In the genomic region with DNA sequence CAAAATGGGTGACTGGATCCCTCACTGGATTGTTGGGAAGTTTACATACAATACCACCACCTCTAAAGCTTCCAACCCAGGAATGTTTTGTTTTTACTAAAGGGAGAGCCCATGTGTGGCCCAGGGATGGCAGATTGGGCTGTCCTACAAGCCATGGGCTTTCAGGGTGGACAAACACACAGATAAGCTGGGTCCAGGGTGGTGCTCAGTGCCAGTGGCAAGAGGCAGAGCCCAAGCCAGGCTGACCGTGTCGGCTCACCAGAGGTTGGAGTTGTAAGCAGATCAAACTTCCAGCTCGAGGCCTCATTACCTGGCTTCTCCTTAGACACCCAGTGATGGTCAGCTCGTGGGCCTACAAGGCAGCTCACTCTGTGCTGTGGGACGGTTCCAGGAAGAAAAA, we compare ENCODE assay signal across 33 cellular contexts. TPM values are rescaled to one million over a fixed set of nuclear protein-coding genes. Genes with fewer than 3 reads are reported as not detected.
DNase-seq lines count a peak whose midpoint lies in the region; ATAC-seq and TF ChIP-seq lines count a peak whose summit lies in the region.
"Had no signal": no experiment of that assay in that cellular context is flagged by ENCODE, and none has a peak within 500 bp of the region (broad histone marks: within the 10 kb centered on the region; RNA-seq: fewer than 3 reads in every experiment).

No MANE protein-coding gene starts in this region.

- H3K4me2 ChIP-seq in neuronal stem cell (ENCODE audit: insufficient read depth, low read length, poor library complexity, severe bottlenecking) (no peak overlapping the region), osteoblast (ENCODE audit: insufficient read depth, low read length) (no peak overlapping the region)
- H3K4me2 ChIP-seq: A549; BLaER1; BLaER1 treated with 17β-estradiol and CSF1 and Interleukin-3, amounts not matched to agents 10 nM and 100 nM had no signal

- no peak overlapping the region for H3K4me3 ChIP-seq in neuronal stem cell (ENCODE audit: low read length in 2 of 2)
- no peak overlapping the region for H3K4me3 ChIP-seq in osteoblast (ENCODE audit: insufficient read depth, low read length)
- no peak overlapping the region for H3K4me3 ChIP-seq in MG63
- H3K4me3 ChIP-seq in left lung, result no peak overlapping the region
- H3K4me3 ChIP-seq: A549; BLaER1; BLaER1 treated with 17β-estradiol and CSF1 and Interleukin-3, amounts not matched to agents 10 nM and 100 nM had no signal

- H3K36me3 ChIP-seq in neuronal stem cell (replicated peaks in 1 of 2; ENCODE audit: control insufficient read depth in 2 of 2, insufficient read depth in 2 of 2, low read length in 2 of 2) (no peaks in the 10 kb centered on the region), osteoblast (ENCODE audit: insufficient read depth, low read length) (no peaks in the 10 kb centered on the region), MG63 (no peaks in the 10 kb centered on the region), left lung (no peaks in the 10 kb centered on the region)
- H3K36me3 ChIP-seq: BE2C; BLaER1; BLaER1 treated with 17β-estradiol and CSF1 and Interleukin-3, amounts not matched to agents 10 nM and 100 nM had no signal

- peaks cover 0 to 3% of the 10 kb centered on the region in 2 donors for H3K27me3 Mint-ChIP-seq in natural killer cell treated with Interleukin-12 subunit alpha and Interleukin-12 subunit beta and Interleukin-15 and Interleukin-18, amount 100 ng/mL, for 72 hours
- H3K27me3 Mint-ChIP-seq in natural killer cell (ENCODE audit: low read depth in 2 of 2), result no peaks in the 10 kb centered on the region
- H3K27me3 Mint-ChIP-seq: CD4-positive, alpha-beta memory T cell; CD4-positive, alpha-beta T cell; CD4-positive, CD25-positive, alpha-beta regulatory T cell had no signal

- peak overlapping the region; percentile 34 for H3K23ac ChIP-seq in neuronal stem cell (ENCODE audit: low read depth, low read length, poor library complexity)

- H3K18ac ChIP-seq in neuronal stem cell (ENCODE audit: low read length), result no peak overlapping the region

- H2BK5ac ChIP-seq in neuronal stem cell (ENCODE audit: low read length), result no peak overlapping the region

- H3K4me1 ChIP-seq in neuronal stem cell (ENCODE audit: control insufficient read depth in 2 of 2, insufficient read depth in 1 of 2, low read depth in 1 of 2, low read length in 2 of 2) (no peaks in the 10 kb centered on the region), osteoblast (ENCODE audit: insufficient read depth, low read length) (no peaks in the 10 kb centered on the region), left lung (no peaks in the 10 kb centered on the region)
- H3K4me1 ChIP-seq: A549, BE2C, Caco-2 had no signal

- H3K36me3 Mint-ChIP-seq in natural killer cell treated with Interleukin-12 subunit alpha and Interleukin-12 subunit beta and Interleukin-15 and Interleukin-18, amount 100 ng/mL, for 72 hours, result no peaks in the 10 kb centered on the region
- no peaks in the 10 kb centered on the region for H3K36me3 Mint-ChIP-seq in natural killer cell
- H3K36me3 Mint-ChIP-seq: CD14-positive monocyte; CD4-positive, alpha-beta memory T cell; CD4-positive, CD25-positive, alpha-beta regulatory T cell; CD8-positive, alpha-beta memory T cell; CD8-positive, alpha-beta T cell had no signal

- H3K79me2 ChIP-seq in osteoblast (ENCODE audit: insufficient read depth, low read length), result no peaks in the 10 kb centered on the region

- intact Hi-C loops in natural killer cell (cut with micrococcal nuclease), result no loop called here
- intact Hi-C loops in left lung (cut with DNase I), result no loop called here

- no peak overlapping the region for H2AFZ ChIP-seq in neuronal stem cell (ENCODE audit: low read length)
- no peak overlapping the region for H2AFZ ChIP-seq in osteoblast (ENCODE audit: low read length)

- peaks cover 0 to 7% (median 0%) of the 10 kb centered on the region in 3 experiments for H3K27me3 ChIP-seq in neuronal stem cell (ENCODE audit: control insufficient read depth in 3 of 3, insufficient read depth in 3 of 3, low read depth in 1 of 3, low read length in 3 of 3)
- H3K27me3 ChIP-seq in osteoblast (ENCODE audit: insufficient read depth, low read length), result peaks cover 11% of the 10 kb centered on the region
- H3K27me3 ChIP-seq in MG63, result no peaks in the 10 kb centered on the region
- no peaks in the 10 kb centered on the region for H3K27me3 ChIP-seq in left lung
- H3K27me3 ChIP-seq: BE2C; BLaER1; BLaER1 treated with 17β-estradiol and CSF1 and Interleukin-3, amounts not matched to agents 10 nM and 100 nM had no signal

- H3K27ac Mint-ChIP-seq in natural killer cell treated with Interleukin-12 subunit alpha and Interleukin-12 subunit beta and Interleukin-15 and Interleukin-18, amount 100 ng/mL, for 72 hours, result no peak overlapping the region
- H3K27ac Mint-ChIP-seq in natural killer cell, result no peak overlapping the region
- H3K27ac Mint-ChIP-seq: B cell; CD4-positive, alpha-beta memory T cell; CD4-positive, alpha-beta T cell; CD8-positive, alpha-beta memory T cell; CD8-positive, alpha-beta T cell had no signal

- H3K79me1 ChIP-seq in neuronal stem cell (ENCODE audit: low read depth, low read length), result no peaks in the 10 kb centered on the region

- no peak for ATAC-seq in natural killer cell treated with Interleukin-12 subunit alpha and Interleukin-12 subunit beta and Interleukin-15 and Interleukin-18, amount 100 ng/mL, for 72 hours
- ATAC-seq in natural killer cell, result no peak
- ATAC-seq in left lung, result no peak
- ATAC-seq: A549; CD8-positive, alpha-beta T cell had no signal

- H3K4me1 Mint-ChIP-seq in natural killer cell treated with Interleukin-12 subunit alpha and Interleukin-12 subunit beta and Interleukin-15 and Interleukin-18, amount 100 ng/mL, for 72 hours (ENCODE audit: low read depth in 2 of 2), result no peaks in the 10 kb centered on the region
- H3K4me1 Mint-ChIP-seq in natural killer cell, result peaks cover 0 to 8% of the 10 kb centered on the region in 2 donors
- H3K4me1 Mint-ChIP-seq: B cell; CD14-positive monocyte; CD4-positive, alpha-beta memory T cell; CD4-positive, CD25-positive, alpha-beta regulatory T cell; CD8-positive, alpha-beta memory T cell had no signal

- DNase-seq in natural killer cell treated with Interleukin-12 subunit alpha and Interleukin-12 subunit beta and Interleukin-15 and Interleukin-18, amount 100 ng/mL, for 72 hours (ENCODE audit: low spot score), result peak; percentile 55
- DNase-seq in natural killer cell, result no peak
- no peak for DNase-seq in neuronal stem cell (ENCODE audit: low spot score)
- peak; percentile 50 for DNase-seq in osteoblast (ENCODE audit: insufficient read length, low spot score, missing footprints)
- no peak for DNase-seq in MG63
- no peak for DNase-seq in left lung
- DNase-seq: 8988T; ACHN; AML-193; BE2C; C1 segment of cervical spinal cord; Caco-2; Calu3; CD4-positive, alpha-beta memory T cell; CD4-positive, alpha-beta T cell; CD4-positive, CD25-positive, alpha-beta regulatory T cell; CD8-positive, alpha-beta memory T cell; CD8-positive, alpha-beta T cell; COR-L47; DMS 273 treated with DMSO at 0.1 percent for 48 hours; DMS153; DMS53; DMS79; DMS79 treated with DMSO at 0.1 percent for 48 hours; DND-41; EL had no signal

- H3K9me3 Mint-ChIP-seq in natural killer cell treated with Interleukin-12 subunit alpha and Interleukin-12 subunit beta and Interleukin-15 and Interleukin-18, amount 100 ng/mL, for 72 hours, result no peaks in the 10 kb centered on the region
- H3K9me3 Mint-ChIP-seq in natural killer cell, result no peaks in the 10 kb centered on the region
- H3K9me3 Mint-ChIP-seq: CD4-positive, alpha-beta memory T cell; CD4-positive, alpha-beta T cell; CD8-positive, alpha-beta memory T cell; CD8-positive, alpha-beta T cell had no signal

- TF ChIP-seq CTCF in natural killer cell (IDR thresholded peaks at IDR 0.05), result no peak
- TF ChIP-seq CTCF in osteoblast (IDR thresholded peaks at IDR 0.05; ENCODE audit: extremely low read depth, low read depth, low read length), result no peak
- TF ChIP-seq CTCF in left lung (IDR thresholded peaks at IDR 0.05), result no peak

- peaks cover 0 to 2% of the 10 kb centered on the region in 2 donors for H3K9me3 ChIP-seq in neuronal stem cell (replicated peaks in 1 of 2; ENCODE audit: control insufficient read depth in 2 of 2, insufficient read depth in 1 of 2, low read depth in 1 of 2, low read length in 2 of 2)
- H3K9me3 ChIP-seq in osteoblast (ENCODE audit: low read depth, low read length), result no peaks in the 10 kb centered on the region
- no peaks in the 10 kb centered on the region for H3K9me3 ChIP-seq in MG63
- H3K9me3 ChIP-seq in left lung, result no peaks in the 10 kb centered on the region
- H3K9me3 ChIP-seq: A549; BE2C; BLaER1; BLaER1 treated with 17β-estradiol and CSF1 and Interleukin-3, amounts not matched to agents 10 nM and 100 nM; Caco-2 had no signal

- no peaks in the 10 kb centered on the region for H4K20me1 ChIP-seq in osteoblast (ENCODE audit: insufficient read depth, low read length)
- H4K20me1 ChIP-seq: BLaER1 had no signal

- H3K9ac ChIP-seq in neuronal stem cell (ENCODE audit: low read depth, low read length, poor library complexity), result no peak overlapping the region
- H3K9ac ChIP-seq: BLaER1; BLaER1 treated with 17β-estradiol and CSF1 and Interleukin-3, amounts not matched to agents 10 nM and 100 nM had no signal

- H2BK15ac ChIP-seq in neuronal stem cell (ENCODE audit: low read length), result no peak overlapping the region

- no peak overlapping the region for H3K14ac ChIP-seq in neuronal stem cell (ENCODE audit: low read length)

- no peak overlapping the region for H2BK12ac ChIP-seq in neuronal stem cell (ENCODE audit: low read length)

- H4K8ac ChIP-seq in neuronal stem cell (ENCODE audit: low read depth, low read length), result no peak overlapping the region

- no peak overlapping the region for H4K91ac ChIP-seq in neuronal stem cell (ENCODE audit: low read depth, low read length, poor library complexity)

- H2BK120ac ChIP-seq in neuronal stem cell (ENCODE audit: low read depth, low read length), result no peak overlapping the region

- H2AK5ac ChIP-seq in neuronal stem cell (ENCODE audit: low read depth, low read length), result no peak overlapping the region

- H3K27ac ChIP-seq in neuronal stem cell (replicated peaks; ENCODE audit: low read length) (no peak overlapping the region), osteoblast (ENCODE audit: low read depth, low read length) (no peak overlapping the region), left lung (no peak overlapping the region)
- H3K27ac ChIP-seq: 22Rv1; A549; BLaER1; BLaER1 treated with 17β-estradiol and CSF1 and Interleukin-3, amounts not matched to agents 10 nM and 100 nM; C4-2B had no signal

- no CpG with 5 or more reads among the region's 5 CpGs for WGBS in neuronal stem cell (ENCODE audit: extremely low coverage in 2 of 2, insufficient read length in 2 of 2, insufficient replicate concordance in 1 of 2), 2 donors

- no peak overlapping the region for H3K4ac ChIP-seq in neuronal stem cell (ENCODE audit: low read length)

- H3K4me3 Mint-ChIP-seq in natural killer cell treated with Interleukin-12 subunit alpha and Interleukin-12 subunit beta and Interleukin-15 and Interleukin-18, amount 100 ng/mL, for 72 hours, result no peak overlapping the region
- no peak overlapping the region for H3K4me3 Mint-ChIP-seq in natural killer cell
- H3K4me3 Mint-ChIP-seq: B cell; CD14-positive monocyte; CD4-positive, alpha-beta memory T cell; CD4-positive, alpha-beta T cell; CD4-positive, CD25-positive, alpha-beta regulatory T cell; CD8-positive, alpha-beta memory T cell; CD8-positive, alpha-beta T cell had no signal

RNA-seq across cellular contexts. Expression of a gene that starts 52.3 kb away (rescaled TPM):
- under 1 TPM in 1 of 2 donors, not detected in 1; 0.06 TPM for total RNA-seq in natural killer cell treated with Interleukin-12 subunit alpha and Interleukin-12 subunit beta and Interleukin-15 and Interleukin-18, amount 100 ng/mL, for 72 hours
- 1 to 10 TPM; 1.2 to 6.0 (median 4.3) TPM for total RNA-seq in natural killer cell
- polyA plus RNA-seq in neuronal stem cell (2013, experiment 1 of 2), result 1.6 TPM
- 1.8 TPM for polyA plus RNA-seq in neuronal stem cell (2013, experiment 2 of 2)
- under 0.01 and 0.36 TPM in 2 replicates for total RNA-seq in osteoblast
- 0.07 TPM in 1 of 2 replicates, not detected in the other for total RNA-seq in MG63 (2014; rRNA removed; shearing (Covaris generic); ENCODE audit: low replicate concordance)
- 10 to 100 TPM; 22.4 to 22.8 TPM for total RNA-seq in left lung

Comparison
In these comparisons a context has a peak if more than half of its experiments do, and no peak if none do; other contexts are left out.
1. DNase-seq: peak in natural killer cell treated with Interleukin-12 subunit alpha and Interleukin-12 subunit beta and Interleukin-15 and Interleukin-18, amount 100 ng/mL, for 72 hours (single experiment) and osteoblast (single experiment); none in natural killer cell (single experiment), neuronal stem cell (single experiment), MG63 (single experiment) and left lung (0 of 2).